23 cellular contexts compared by ENCODE assay signal in genomic region chr12:54890339-54890738, GRCh38. TPM values are rescaled to one million over a fixed set of nuclear protein-coding genes. Genes with fewer than 3 reads are reported as not detected.
DNase-seq lines count a peak whose midpoint lies in the region; ATAC-seq and TF ChIP-seq lines count a peak whose summit lies in the region.
"Had no signal": no experiment of that assay in that cellular context is flagged by ENCODE, and none has a peak within 500 bp of the region (broad histone marks: within the 10 kb centered on the region; RNA-seq: fewer than 3 reads in every experiment).

No MANE protein-coding gene starts in this region.

- no peak overlapping the region for H3K14ac ChIP-seq in trophoblast cell (ENCODE audit: low read length)

- no peak overlapping the region for H4K12ac ChIP-seq in trophoblast cell (ENCODE audit: low read depth, low read length)

- no peak for TF ChIP-seq EP300 in upper lobe of left lung (IDR thresholded peaks at IDR 0.05)

- H3K4me2 ChIP-seq in trophoblast cell (ENCODE audit: low read length), result no peak overlapping the region

- H2AFZ ChIP-seq in trophoblast cell (ENCODE audit: insufficient read depth, low read length, poor library complexity), result no peak overlapping the region

- no peaks in the 10 kb centered on the region for H3K79me2 ChIP-seq in trophoblast cell (ENCODE audit: control insufficient read depth, insufficient read depth, low read length, poor library complexity)

- H2AK5ac ChIP-seq in trophoblast cell (ENCODE audit: low read length), result no peak overlapping the region

- no peak for TF ChIP-seq POLR2A in upper lobe of left lung (IDR thresholded peaks at IDR 0.05)

- H2BK120ac ChIP-seq in trophoblast cell (ENCODE audit: insufficient read depth, low read length, poor library complexity), result no peak overlapping the region

- no peak for TF ChIP-seq CTCF in RWPE2 (IDR thresholded peaks at IDR 0.05; ENCODE audit: poor library complexity, severe bottlenecking)
- TF ChIP-seq CTCF in upper lobe of left lung (IDR thresholded peaks at IDR 0.05), result no peak
- no peak for TF ChIP-seq CTCF in endodermal cell (conservative IDR thresholded peaks at IDR 0.05)

- no peak overlapping the region for H3K27ac ChIP-seq in RWPE2 (ENCODE audit: poor library complexity, severe bottlenecking)
- H3K27ac ChIP-seq in trophoblast cell (ENCODE audit: low read depth, low read length), result no peak overlapping the region
- H3K27ac ChIP-seq in upper lobe of left lung, result no peak overlapping the region
- no peak overlapping the region for H3K27ac ChIP-seq in endodermal cell (ENCODE audit: low read depth, low read length)
- H3K27ac ChIP-seq: breast epithelium, spleen had no signal

- WGBS in trophoblast cell (ENCODE audit: extremely low coverage, insufficient coverage, insufficient read length), result no CpG with 5 or more reads among the region's 3 CpGs
- 97 to 98% methylated on average over 3 of the region's 3 CpGs for WGBS in upper lobe of left lung, 2 donors
- WGBS in endodermal cell (ENCODE audit: insufficient coverage in 1 of 2, insufficient read length in 1 of 2), 2 experiments, result 93 to 100% methylated on average over 3 of the region's 3 CpGs

- H3K4ac ChIP-seq in trophoblast cell (ENCODE audit: low read depth, low read length), result no peak overlapping the region

- no peaks in the 10 kb centered on the region for H3K36me3 ChIP-seq in RWPE2 (ENCODE audit: low read depth)
- no peaks in the 10 kb centered on the region for H3K36me3 ChIP-seq in trophoblast cell (ENCODE audit: control insufficient read depth in 1 of 2, insufficient read depth in 2 of 2, low read length in 2 of 2)
- no peaks in the 10 kb centered on the region for H3K36me3 ChIP-seq in upper lobe of left lung
- no peaks in the 10 kb centered on the region for H3K36me3 ChIP-seq in endodermal cell (ENCODE audit: control insufficient read depth, insufficient read depth, low read length)
- H3K36me3 ChIP-seq: breast epithelium, spleen had no signal

- no peak overlapping the region for H3K23ac ChIP-seq in trophoblast cell (ENCODE audit: low read length)

- no peaks in the 10 kb centered on the region for H3K4me1 Mint-ChIP-seq in immature natural killer cell
- H3K4me1 Mint-ChIP-seq in endodermal cell, result peaks cover 3% of the 10 kb centered on the region

- no peaks in the 10 kb centered on the region for H3K36me3 Mint-ChIP-seq in immature natural killer cell
- H3K36me3 Mint-ChIP-seq in endodermal cell (ENCODE audit: low read depth), result no peaks in the 10 kb centered on the region

- peak; percentile 72 for DNase-seq in NCI-H1092 treated with DMSO at 0.1 percent for 48 hours (lab: John Stamatoyannopoulos, UW)
- DNase-seq in NCI-H2171 (lab: John Stamatoyannopoulos, UW), result peak; percentile 50
- no peak for DNase-seq in RWPE2 (ENCODE audit: low spot score)
- DNase-seq in trophoblast cell, result peak; percentile 1 to 54
- DNase-seq in upper lobe of left lung, result no peak
- DNase-seq in immature natural killer cell, result no peak
- DNase-seq in endodermal cell, result no peak
- DNase-seq: activated CD4-positive, CD25-positive, alpha-beta regulatory T cell treated with anti-CD3 and anti-CD28 coated beads, Interleukin-2, amount 50 U/mL, for 72 hours; activated CD8-positive, alpha-beta memory T cell treated with anti-CD3 and anti-CD28 coated beads for 24 hours; activated naive CD4-positive, alpha-beta T cell treated with Interleukin-2 at 50 U/mL for 16 hours; activated T-cell treated with anti-CD3 and anti-CD28 coated beads, Interleukin-2, amount 50 U/mL, for 4 hours; COR-L47; cortex of kidney; Kasumi-1; NCI-H1048; occipital lobe; retina; spleen; stimulated activated CD4-positive, alpha-beta T cell treated with anti-CD3 and anti-CD28 coated beads, Interleukin-4, amount 100 ng/mL, for 1 hour; stimulated activated naive CD4-positive, alpha-beta T cell treated with Interleukin-2 at 50 U/mL for 16 hours; SW 1271 had no signal

- no peak overlapping the region for H4K91ac ChIP-seq in trophoblast cell (ENCODE audit: low read depth, low read length)

- H4K8ac ChIP-seq in trophoblast cell (ENCODE audit: low read depth, low read length), result no peak overlapping the region

- H2BK12ac ChIP-seq in trophoblast cell (ENCODE audit: low read length), result no peak overlapping the region

- H3K4me3 Mint-ChIP-seq in immature natural killer cell, result no peak overlapping the region
- no peak overlapping the region for H3K4me3 Mint-ChIP-seq in endodermal cell
- H3K4me3 Mint-ChIP-seq: activated T-cell treated with anti-CD3 and anti-CD28 coated beads, Interleukin-2, amount 50 U/mL, for 4 hours had no signal

- no peak overlapping the region for H3K18ac ChIP-seq in trophoblast cell (ENCODE audit: low read length)

- H3K9me3 ChIP-seq in RWPE2 (ENCODE audit: severe bottlenecking), result no peaks in the 10 kb centered on the region
- no peaks in the 10 kb centered on the region for H3K9me3 ChIP-seq in trophoblast cell (ENCODE audit: insufficient read depth, low read depth, low read length)
- H3K9me3 ChIP-seq in upper lobe of left lung, result no peaks in the 10 kb centered on the region
- no peaks in the 10 kb centered on the region for H3K9me3 ChIP-seq in endodermal cell (ENCODE audit: control insufficient read depth, low read length)
- H3K9me3 ChIP-seq: breast epithelium, spleen had no signal

- no peak overlapping the region for H3K27ac Mint-ChIP-seq in immature natural killer cell
- no peak overlapping the region for H3K27ac Mint-ChIP-seq in endodermal cell

- no peak overlapping the region for H3K9ac ChIP-seq in trophoblast cell (ENCODE audit: low read length)
- no peak overlapping the region for H3K9ac ChIP-seq in endodermal cell (ENCODE audit: extremely low read depth, low read length, poor library complexity, severe bottlenecking)

- H3K9me3 Mint-ChIP-seq in immature natural killer cell (peaks cover 0 to 3% (median 0%) of the 10 kb centered on the region in 6 donors), endodermal cell (peaks cover 15% of the 10 kb centered on the region)
- H3K9me3 Mint-ChIP-seq: activated T-cell treated with anti-CD3 and anti-CD28 coated beads, Interleukin-2, amount 50 U/mL, for 4 hours had no signal

- no peaks in the 10 kb centered on the region for H3K27me3 ChIP-seq in RWPE2 (ENCODE audit: insufficient read depth, poor library complexity, severe bottlenecking)
- H3K27me3 ChIP-seq in trophoblast cell (ENCODE audit: insufficient read depth, low read length), result no peaks in the 10 kb centered on the region
- H3K27me3 ChIP-seq in upper lobe of left lung, result no peaks in the 10 kb centered on the region
- H3K27me3 ChIP-seq in endodermal cell (ENCODE audit: control insufficient read depth, insufficient read depth, low read length, poor library complexity, severe bottlenecking), result no peaks in the 10 kb centered on the region
- H3K27me3 ChIP-seq: breast epithelium had no signal

- H3K27me3 Mint-ChIP-seq in immature natural killer cell (ENCODE audit: low read depth in 3 of 3) (no peaks in the 10 kb centered on the region), endodermal cell (ENCODE audit: insufficient read depth) (no peaks in the 10 kb centered on the region)

- peak; percentile 51; the same call in 1 of the 3 replicates for ATAC-seq in RWPE2 (ENCODE audit: low read depth)
- ATAC-seq in upper lobe of left lung (ENCODE audit: low FRiP score in 2 of 2), result no peak
- ATAC-seq: activated T-cell treated with anti-CD3 and anti-CD28 coated beads, Interleukin-2, amount 50 U/mL, for 4 hours; Right ventricle myocardium inferior had no signal

- H3K4me3 ChIP-seq in RWPE2 (ENCODE audit: severe bottlenecking) (no peak overlapping the region), trophoblast cell (ENCODE audit: low read depth, low read length) (no peak overlapping the region), upper lobe of left lung (no peak overlapping the region), endodermal cell (ENCODE audit: low read length) (no peak overlapping the region)
- H3K4me3 ChIP-seq: breast epithelium, spleen had no signal

- no peaks in the 10 kb centered on the region for H3K4me1 ChIP-seq in RWPE2 (ENCODE audit: insufficient read depth, poor library complexity, severe bottlenecking)
- no peaks in the 10 kb centered on the region for H3K4me1 ChIP-seq in trophoblast cell (ENCODE audit: control insufficient read depth in 1 of 2, insufficient read depth in 2 of 2, low read length in 2 of 2)
- peaks cover 0 to 6% (median 0%) of the 10 kb centered on the region in 4 donors for H3K4me1 ChIP-seq in upper lobe of left lung
- H3K4me1 ChIP-seq in endodermal cell (ENCODE audit: control insufficient read depth, insufficient read depth, low read length), result no peaks in the 10 kb centered on the region
- H3K4me1 ChIP-seq: breast epithelium, spleen had no signal

- H3K79me1 ChIP-seq in trophoblast cell (ENCODE audit: low read length), result no peaks in the 10 kb centered on the region

- H2BK5ac ChIP-seq in trophoblast cell (ENCODE audit: low read depth, low read length, poor library complexity), result no peak overlapping the region

RNA-seq across cellular contexts. Expression of gene MUCL1, which starts 36.0 kb away (rescaled TPM):
- 9.5 and 9.7 TPM in 2 replicates for polyA plus RNA-seq in trophoblast cell (2013)
- total RNA-seq in upper lobe of left lung, result not detected
- polyA plus RNA-seq in immature natural killer cell, result under 1 TPM in 1 of 3 donors, not detected in 2; 0.69 TPM
- not detected for total RNA-seq in endodermal cell
- not detected for polyA plus RNA-seq in endodermal cell (2013, experiment 1 of 2)
- not detected for polyA plus RNA-seq in endodermal cell (2013, experiment 2 of 2)
- total RNA-seq: occipital lobe, Right ventricle myocardium inferior, spleen had no signal
- polyA plus RNA-seq: spleen had no signal

Comparison
In these comparisons a context has a peak if more than half of its experiments do, and no peak if none do; other contexts are left out.
1. DNase-seq: peak in NCI-H1092 treated with DMSO at 0.1 percent for 48 hours (single experiment), NCI-H2171 (single experiment) and trophoblast cell (2 of 2); none in RWPE2 (single experiment), upper lobe of left lung (0 of 2), immature natural killer cell (0 of 3) and endodermal cell (single experiment).